ENCODE assay signal across 12 cellular contexts in the genomic region with DNA sequence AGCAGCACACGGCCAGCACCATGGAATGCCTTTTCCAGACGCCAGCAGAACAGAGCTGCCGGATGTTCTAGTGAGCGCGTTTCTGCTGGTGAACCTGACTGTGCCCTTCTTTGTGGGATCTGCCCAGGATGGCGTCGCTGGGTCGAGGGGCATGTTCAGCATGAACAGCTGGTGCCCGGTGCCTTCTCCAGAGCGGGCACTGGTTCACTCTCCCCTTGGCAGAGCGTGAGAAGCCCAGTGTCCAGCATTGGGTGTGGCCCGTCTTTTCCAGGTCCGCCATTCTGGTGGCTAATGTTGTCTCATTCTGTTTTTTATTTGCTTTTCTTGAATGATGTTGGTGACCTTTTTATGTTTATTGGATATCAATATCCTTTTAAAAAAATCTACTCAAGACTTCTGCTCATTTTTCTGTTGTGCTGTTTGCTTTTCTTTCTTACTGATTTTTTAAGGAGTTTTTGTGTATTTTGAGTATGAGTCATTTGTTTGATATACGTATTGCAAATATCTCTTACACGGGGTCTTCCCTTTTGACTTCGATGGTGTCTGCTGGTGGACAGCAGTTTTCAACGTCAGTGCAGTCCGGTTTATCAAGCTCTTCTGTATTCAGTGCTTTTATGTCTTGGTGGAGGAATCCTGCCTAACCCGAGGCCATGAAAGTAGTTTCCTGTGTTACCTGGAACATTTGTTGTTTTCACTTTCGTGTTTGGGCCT.
"Had no signal": no experiment of that assay in that cellular context is flagged by ENCODE, and none has a peak within 500 bp of the region (broad histone marks: within the 10 kb centered on the region; RNA-seq: fewer than 3 reads in every experiment).

No MANE protein-coding gene starts in this region.

- H3K36me3 ChIP-seq: WERI-Rb-1 had no signal

- H3K4me3 ChIP-seq: skin epidermis had no signal

- H3K4me1 ChIP-seq: parathyroid adenoma had no signal

- H3K9me3 Mint-ChIP-seq: activated CD8-positive, alpha-beta T cell treated with anti-CD3 and anti-CD28 coated beads for 36 hours; activated naive CD4-positive, alpha-beta T cell treated with anti-CD3 and anti-CD28 coated beads, Interleukin-2, amount 50 U/mL, for 72 hours; activated T-cell treated with anti-CD3 and anti-CD28 coated beads, Interleukin-2, amount 50 U/mL, for 72 hours had no signal

- H3K4me3 Mint-ChIP-seq: activated CD8-positive, alpha-beta T cell treated with anti-CD3 and anti-CD28 coated beads for 36 hours; activated T-cell treated with anti-CD3 and anti-CD28 coated beads, Interleukin-2, amount 50 U/mL, for 72 hours had no signal

- DNase-seq: activated CD8-positive, alpha-beta memory T cell treated with anti-CD3 and anti-CD28 coated beads, Interleukin-2, amount 50 U/mL, for 4 hours; activated CD8-positive, alpha-beta T cell treated with anti-CD3 and anti-CD28 coated beads for 36 hours; activated gamma-delta T cell; activated T-cell treated with anti-CD3 and anti-CD28 coated beads, Interleukin-2, amount 50 U/mL, for 72 hours; amniotic stem cell; stimulated activated CD4-positive, alpha-beta T cell treated with anti-CD3 and anti-CD28 coated beads, Interleukin-4, amount 100 ng/mL, for 24 hours; stimulated activated naive CD4-positive, alpha-beta T cell; T-helper 1 cell; WERI-Rb-1 had no signal

- H3K27ac Mint-ChIP-seq: activated CD8-positive, alpha-beta T cell treated with anti-CD3 and anti-CD28 coated beads for 36 hours; activated naive CD4-positive, alpha-beta T cell treated with anti-CD3 and anti-CD28 coated beads, Interleukin-2, amount 50 U/mL, for 72 hours; activated T-cell treated with anti-CD3 and anti-CD28 coated beads, Interleukin-2, amount 50 U/mL, for 72 hours had no signal

- H3K27me3 Mint-ChIP-seq: activated CD8-positive, alpha-beta T cell treated with anti-CD3 and anti-CD28 coated beads for 36 hours had no signal

- H3K27ac ChIP-seq: parathyroid adenoma, skin epidermis, WERI-Rb-1 had no signal

- H3K36me3 Mint-ChIP-seq: activated naive CD4-positive, alpha-beta T cell treated with anti-CD3 and anti-CD28 coated beads, Interleukin-2, amount 50 U/mL, for 72 hours had no signal
